In the genomic region with DNA sequence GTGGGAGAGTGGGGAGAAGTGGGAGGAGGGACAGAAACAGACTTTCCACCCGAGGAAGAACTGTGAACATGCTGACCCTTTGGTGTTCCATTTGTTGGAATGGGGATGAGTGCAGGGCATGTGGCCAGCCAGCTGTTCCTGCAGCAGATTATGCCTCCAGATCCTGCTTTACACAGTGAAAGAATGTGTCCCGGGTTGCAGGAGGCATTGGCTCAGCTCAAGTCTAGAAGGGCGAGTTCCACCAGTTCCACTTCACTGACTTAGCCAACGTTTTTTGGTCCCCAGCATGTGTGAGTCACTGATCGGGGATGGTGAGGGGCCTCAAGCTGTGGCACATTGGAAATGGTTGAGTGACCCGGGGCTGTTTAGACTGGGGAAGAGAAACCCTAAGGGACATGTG, we compare ENCODE assay signal across 15 cellular contexts.
DNase-seq lines count a peak whose midpoint lies in the region; ATAC-seq, FAIRE-seq and TF ChIP-seq lines count a peak whose summit lies in the region.
"Had no signal": no experiment of that assay in that cellular context is flagged by ENCODE, and none has a peak within 500 bp of the region (broad histone marks: within the 10 kb centered on the region; RNA-seq: fewer than 3 reads in every experiment).

No MANE protein-coding gene starts in this region.

- WGBS in GM12878 (ENCODE audit: insufficient coverage, insufficient replicate concordance, low lambda C conversion rate, missing lambda C conversion rate), result 0% methylated on average over 6 of the region's 6 CpGs
- no CpG with 5 or more reads among the region's 6 CpGs for WGBS in neuronal stem cell (ENCODE audit: extremely low coverage in 2 of 2, insufficient read length in 2 of 2, insufficient replicate concordance in 1 of 2), 2 donors

- no peak overlapping the region for H2BK120ac ChIP-seq in neuronal stem cell (ENCODE audit: low read depth, low read length)

- H4K20me1 ChIP-seq in GM12878 (ENCODE audit: control insufficient read depth, insufficient read depth), result no peaks in the 10 kb centered on the region

- no peak overlapping the region for H4K91ac ChIP-seq in neuronal stem cell (ENCODE audit: low read depth, low read length, poor library complexity)

- H3K79me2 ChIP-seq in GM12878 (ENCODE audit: control insufficient read depth, insufficient read depth, low read length), result no peaks in the 10 kb centered on the region

- no TSS peak for BruUV-seq in GM12878 (replicated peaks; lab: Mats Ljungman, UMichigan)

- no peak for TF ChIP-seq POLR2A in GM12878 (IDR thresholded peaks at IDR 0.05; ENCODE audit: low read depth, low read length)

- SMC1A ChIA-PET in GM12878 (lab: Charles Lee; ENCODE audit: uncharacterized antibody, unreplicated experiment), result interaction anchor here (0.8 to 1.9 kb wide), 5 partner anchors 12 to 90 kb away, joined by 3 to 7 read pairs (median 4); no protein-coding TSS in a partner anchor

- H2BK12ac ChIP-seq in neuronal stem cell (ENCODE audit: low read length), result no peak overlapping the region

- CTCF ChIA-PET in GM10248 (lab: Yijun Ruan, JAX), result interaction anchor here (1.1 kb wide), 1 partner anchor 8 kb away, joined by 3 read pairs; no protein-coding TSS in a partner anchor
- CTCF ChIA-PET in GM12878 (lab: Yijun Ruan, JAX), result interaction anchor here (0.7 kb wide), 1 partner anchor 16 kb away, joined by 3 read pairs; no protein-coding TSS in a partner anchor

- H3K9ac ChIP-seq in GM12878 (ENCODE audit: control insufficient read depth, insufficient read depth, low read length), result no peak overlapping the region
- no peak overlapping the region for H3K9ac ChIP-seq in neuronal stem cell (ENCODE audit: low read depth, low read length, poor library complexity)

- H3K23ac ChIP-seq in neuronal stem cell (ENCODE audit: low read depth, low read length, poor library complexity), result no peak overlapping the region

- no peak overlapping the region for H3K4ac ChIP-seq in neuronal stem cell (ENCODE audit: low read length)

- H3K9me3 ChIP-seq in GM12878 (replicated peaks; ENCODE audit: control insufficient read depth, insufficient read depth, low read length) (no peaks in the 10 kb centered on the region), neuronal stem cell (replicated peaks in 1 of 2; ENCODE audit: control insufficient read depth in 2 of 2, insufficient read depth in 1 of 2, low read depth in 1 of 2, low read length in 2 of 2) (no peaks in the 10 kb centered on the region)

- H3K14ac ChIP-seq in neuronal stem cell (ENCODE audit: low read length), result no peak overlapping the region

- no peak overlapping the region for H2AK5ac ChIP-seq in neuronal stem cell (ENCODE audit: low read depth, low read length)

- H2AFZ ChIP-seq in GM12878 (ENCODE audit: control insufficient read depth, low read depth, low read length) (no peak overlapping the region), neuronal stem cell (ENCODE audit: low read length) (peak overlapping the region; percentile 0)

- H3K4me2 ChIP-seq in GM12878 (ENCODE audit: control insufficient read depth, insufficient read depth), result no peak overlapping the region
- H3K4me2 ChIP-seq in neuronal stem cell (ENCODE audit: insufficient read depth, low read length, poor library complexity, severe bottlenecking), result no peak overlapping the region

- H3K4me3 ChIP-seq in GM12878 (no peak overlapping the region), neuronal stem cell (ENCODE audit: low read length in 2 of 2) (no peak overlapping the region)

- DNase-seq in GM10248 (ENCODE audit: extremely low spot score) (peak; percentile 20), GM12878 (ENCODE audit: low read depth, low spot score) (peak; percentile 33), neuronal stem cell (ENCODE audit: low spot score) (no peak), NCI-H2227 treated with DMSO at 0.1 percent for 48 hours (lab: John Stamatoyannopoulos, UW) (no peak), mucosa of gallbladder (ENCODE audit: low spot score) (no peak), G401 (ENCODE audit: low spot score) (no peak), HuH-7 (ENCODE audit: low spot score) (no peak)
- DNase-seq: activated CD4-positive, alpha-beta memory T cell treated with anti-CD3 and anti-CD28 coated beads for 36 hours; activated gamma-delta T cell treated with Interleukin-2 at 50 U/mL for 16 hours; central memory CD4-positive, alpha-beta T cell; NCI-H2171 treated with DMSO at 0.1 percent for 48 hours; stimulated activated CD4-positive, alpha-beta T cell treated with anti-CD3 and anti-CD28 coated beads, Interleukin-4, amount 100 ng/mL, for 4 hours; T-helper 17 cell had no signal

- H3K4me1 ChIP-seq in GM12878 (ENCODE audit: control insufficient read depth, insufficient read depth, low read length), result peaks cover 6% of the 10 kb centered on the region; the same call in 1 of the 2 replicates
- H3K4me1 ChIP-seq in neuronal stem cell (ENCODE audit: control insufficient read depth in 2 of 2, insufficient read depth in 1 of 2, low read depth in 1 of 2, low read length in 2 of 2), result peaks cover 0 to 19% of the 10 kb centered on the region in 2 donors

- ATAC-seq in HG03378 (IDR thresholded peaks at IDR 0.05; ENCODE audit: unreplicated experiment) (peak; percentile 42), GM12878 (peak; percentile 78)
- ATAC-seq: T-helper 17 cell had no signal

- RAD21 ChIA-PET in GM12878 (lab: Charles Lee; ENCODE audit: unreplicated experiment), result interaction anchor here (0.5 kb wide), 1 partner anchor 146 kb away, joined by 3 read pairs; no protein-coding TSS in a partner anchor

- no peaks in the 10 kb centered on the region for H3K79me1 ChIP-seq in neuronal stem cell (ENCODE audit: low read depth, low read length)

- H2BK5ac ChIP-seq in neuronal stem cell (ENCODE audit: low read length), result no peak overlapping the region

- TF ChIP-seq RAD21 in GM12878 (IDR thresholded peaks at IDR 0.05; ENCODE audit: insufficient read depth, low read depth, low read length), result no peak

- in situ Hi-C loops in GM12878 (cut with MboI), result no loop called here
- in situ Hi-C loops in G401 (cut with HindIII; ENCODE audit: low sequenced_read_pairs), result no loop called here

- H2BK15ac ChIP-seq in neuronal stem cell (ENCODE audit: low read length), result no peak overlapping the region

- H3K18ac ChIP-seq in neuronal stem cell (ENCODE audit: low read length), result no peak overlapping the region

- FAIRE-seq in GM12878 (lab: Jason Lieb, UNC), result no peak
- FAIRE-seq: endothelial cell of umbilical vein had no signal

- no peak for TF ChIP-seq EP300 in GM12878 (IDR thresholded peaks at IDR 0.05; ENCODE audit: borderline replicate concordance in 1 of 2, control insufficient read depth in 1 of 2, low read depth in 2 of 2, low read length in 2 of 2)

- no peak overlapping the region for H3K27ac ChIP-seq in GM12878 (ENCODE audit: control insufficient read depth, insufficient read depth)
- no peak overlapping the region for H3K27ac ChIP-seq in neuronal stem cell (replicated peaks; ENCODE audit: low read length)

- POLR2A ChIA-PET in GM10248 (lab: Yijun Ruan, JAX), result no interaction called here
- POLR2A ChIA-PET in GM12878 (lab: Charles Lee), result no interaction called here

- H3K27me3 ChIP-seq in GM12878 (replicated peaks in 1 of 2; ENCODE audit: control insufficient read depth in 2 of 2, insufficient read depth in 2 of 2, low read length in 1 of 2) (no peaks in the 10 kb centered on the region; a peak in 1 of 4 replicates), neuronal stem cell (ENCODE audit: control insufficient read depth in 3 of 3, insufficient read depth in 3 of 3, low read depth in 1 of 3, low read length in 3 of 3) (no peaks in the 10 kb centered on the region)

- TF ChIP-seq CTCF in GM10248 (IDR thresholded peaks at IDR 0.05; ENCODE audit: control extremely low read depth, extremely low read depth, low read depth, missing control alignments) (no peak), GM12878 (IDR thresholded peaks at IDR 0.05 in 2 of 3, conservative IDR thresholded peaks at IDR 0.05 in 1 of 3; ENCODE audit: control insufficient read depth in 2 of 3, extremely low read depth in 1 of 3, insufficient read depth in 1 of 3, low read depth in 3 of 3, low read length in 3 of 3) (no peak)

- H3K36me3 ChIP-seq in GM12878 (ENCODE audit: control insufficient read depth in 2 of 2, insufficient read depth in 2 of 2, low read length in 1 of 2), result no peaks in the 10 kb centered on the region
- peaks cover 0 to 2% of the 10 kb centered on the region in 2 donors for H3K36me3 ChIP-seq in neuronal stem cell (replicated peaks in 1 of 2; ENCODE audit: control insufficient read depth in 2 of 2, insufficient read depth in 2 of 2, low read length in 2 of 2)

- intact Hi-C loops in GM12878 (cut with micrococcal nuclease; ENCODE audit: unreplicated experiment), result no loop called here

- no peak overlapping the region for H4K8ac ChIP-seq in neuronal stem cell (ENCODE audit: low read depth, low read length)

TF ChIP-seq in GM12878, 131 proteins besides CTCF, POLR2A, EP300 and RAD21 (continues in another document):
- TF ChIP-seq TCF12 (IDR thresholded peaks at IDR 0.05; ENCODE audit: low read depth, low read length) (no peak), RUNX3 (IDR thresholded peaks at IDR 0.05; ENCODE audit: low read length) (peak; percentile 14; the same call in 1 of the 2 replicates), BHLHE40 (IDR thresholded peaks at IDR 0.05; ENCODE audit: borderline replicate concordance in 1 of 2, low read depth in 2 of 2, low read length in 1 of 2) (0 out of 4 replicates have a peak, but pooled peaks of 1 of the 2 experiments have one; percentile 16), NBN (IDR thresholded peaks at IDR 0.05) (no peak)
- TF ChIP-seq, protein P1, sequence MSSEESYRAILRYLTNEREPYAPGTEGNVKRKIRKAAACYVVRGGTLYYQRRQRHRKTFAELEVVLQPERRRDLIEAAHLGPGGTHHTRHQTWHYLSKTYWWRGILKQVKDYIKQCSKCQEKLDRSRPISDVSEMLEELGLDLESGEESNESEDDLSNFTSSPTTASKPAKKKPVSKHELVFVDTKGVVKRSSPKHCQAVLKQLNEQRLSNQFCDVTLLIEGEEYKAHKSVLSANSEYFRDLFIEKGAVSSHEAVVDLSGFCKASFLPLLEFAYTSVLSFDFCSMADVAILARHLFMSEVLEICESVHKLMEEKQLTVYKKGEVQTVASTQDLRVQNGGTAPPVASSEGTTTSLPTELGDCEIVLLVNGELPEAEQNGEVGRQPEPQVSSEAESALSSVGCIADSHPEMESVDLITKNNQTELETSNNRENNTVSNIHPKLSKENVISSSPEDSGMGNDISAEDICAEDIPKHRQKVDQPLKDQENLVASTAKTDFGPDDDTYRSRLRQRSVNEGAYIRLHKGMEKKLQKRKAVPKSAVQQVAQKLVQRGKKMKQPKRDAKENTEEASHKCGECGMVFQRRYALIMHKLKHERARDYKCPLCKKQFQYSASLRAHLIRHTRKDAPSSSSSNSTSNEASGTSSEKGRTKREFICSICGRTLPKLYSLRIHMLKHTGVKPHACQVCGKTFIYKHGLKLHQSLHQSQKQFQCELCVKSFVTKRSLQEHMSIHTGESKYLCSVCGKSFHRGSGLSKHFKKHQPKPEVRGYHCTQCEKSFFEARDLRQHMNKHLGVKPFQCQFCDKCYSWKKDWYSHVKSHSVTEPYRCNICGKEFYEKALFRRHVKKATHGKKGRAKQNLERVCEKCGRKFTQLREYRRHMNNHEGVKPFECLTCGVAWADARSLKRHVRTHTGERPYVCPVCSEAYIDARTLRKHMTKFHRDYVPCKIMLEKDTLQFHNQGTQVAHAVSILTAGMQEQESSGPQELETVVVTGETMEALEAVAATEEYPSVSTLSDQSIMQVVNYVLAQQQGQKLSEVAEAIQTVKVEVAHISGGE (CRISPR knock-in tag; IDR thresholded peaks at IDR 0.05), result no peak

Comparison
In these comparisons a context has a peak if more than half of its experiments do, and no peak if none do; other contexts are left out.
1. DNase-seq: peak in GM10248 (single experiment) and GM12878 (single experiment); none in neuronal stem cell (single experiment), NCI-H2227 treated with DMSO at 0.1 percent for 48 hours (single experiment), mucosa of gallbladder (single experiment), G401 (single experiment) and HuH-7 (single experiment).